8 cellular contexts compared by ENCODE assay signal in the genomic region with DNA sequence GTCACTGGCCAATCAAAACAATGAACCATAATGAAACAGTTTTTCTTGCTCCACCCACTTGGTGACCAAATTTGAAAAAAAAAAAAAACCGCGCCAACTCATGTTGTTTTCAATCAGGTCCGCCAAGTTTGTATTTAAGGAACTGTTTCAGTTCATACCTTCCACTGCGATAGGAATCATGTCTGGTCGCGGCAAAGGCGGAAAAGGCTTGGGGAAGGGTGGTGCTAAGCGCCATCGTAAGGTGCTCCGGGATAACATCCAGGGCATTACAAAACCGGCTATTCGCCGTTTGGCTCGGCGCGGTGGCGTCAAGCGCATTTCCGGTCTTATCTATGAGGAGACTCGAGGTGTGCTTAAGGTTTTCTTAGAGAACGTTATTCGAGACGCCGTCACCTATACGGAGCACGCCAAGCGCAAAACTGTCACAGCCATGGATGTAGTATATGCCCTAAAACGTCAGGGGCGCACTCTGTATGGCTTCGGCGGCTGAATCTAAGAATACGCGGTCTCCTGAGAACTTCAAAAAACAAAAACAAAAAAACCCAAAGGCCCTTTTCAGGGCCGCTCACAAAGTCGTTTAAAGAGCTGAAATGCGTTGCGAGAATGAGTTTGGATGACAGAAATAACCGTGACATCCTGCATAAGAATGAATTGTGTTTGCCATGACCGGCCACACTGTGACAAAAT.
DNase-seq lines count a peak whose midpoint lies in the region; ATAC-seq lines count a peak whose summit lies in the region.

No MANE protein-coding gene starts in this region.

- H3K9me3 ChIP-seq in effector memory CD4-positive, alpha-beta T cell (ENCODE audit: control insufficient read depth, low read length) = no peaks in the 10 kb centered on the region

- peak overlapping the region; percentile 98 for H3K27ac Mint-ChIP-seq in memory B cell

- peak overlapping the region; percentile 89 for H3K4me3 Mint-ChIP-seq in memory B cell

- ATAC-seq in GM19397 (IDR thresholded peaks at IDR 0.05; ENCODE audit: unreplicated experiment) = peak; percentile 89
- peak; percentile 77 for ATAC-seq in HG03565 (IDR thresholded peaks at IDR 0.05; ENCODE audit: unreplicated experiment)
- peak; percentile 88 for ATAC-seq in memory B cell (ENCODE audit: low read depth)

- no peaks in the 10 kb centered on the region for H3K27me3 ChIP-seq in effector memory CD4-positive, alpha-beta T cell (replicated peaks; ENCODE audit: control insufficient read depth, insufficient read depth, low read length, poor library complexity, severe bottlenecking)

- peak overlapping the region; percentile 83 for H3K27ac ChIP-seq in effector memory CD4-positive, alpha-beta T cell (ENCODE audit: insufficient read depth, low read length, poor library complexity, severe bottlenecking)

- no peaks in the 10 kb centered on the region for H3K27me3 Mint-ChIP-seq in memory B cell

- H3K4me1 ChIP-seq in effector memory CD4-positive, alpha-beta T cell (ENCODE audit: control insufficient read depth, insufficient read depth, low read length, poor library complexity, severe bottlenecking) = peaks cover 9% of the 10 kb centered on the region

- H3K9me3 Mint-ChIP-seq in memory B cell = no peaks in the 10 kb centered on the region

- no peaks in the 10 kb centered on the region for H3K36me3 Mint-ChIP-seq in memory B cell

- H3K4me3 ChIP-seq in effector memory CD4-positive, alpha-beta T cell (ENCODE audit: insufficient read depth, low read depth, low read length, poor library complexity, severe bottlenecking) = peak overlapping the region; percentile 55

- H3K4me1 Mint-ChIP-seq in memory B cell = peaks cover 8% of the 10 kb centered on the region

- no peaks in the 10 kb centered on the region for H3K36me3 ChIP-seq in effector memory CD4-positive, alpha-beta T cell (ENCODE audit: control insufficient read depth, insufficient read depth, low read length)

- peak; percentile 96 for DNase-seq in CD1c-positive myeloid dendritic cell (ENCODE audit: extremely low spot score)
- peak; percentile 88 for DNase-seq in NK-92 treated with Interleukin-12 subunit alpha and Interleukin-12 subunit beta, amount 100 ng/mL, for 24 hours (lab: John Stamatoyannopoulos, UW)
- peak; percentile 69 to 78 for DNase-seq in activated CD8-positive, alpha-beta memory T cell treated with anti-CD3 and anti-CD28 coated beads for 4 hours (ENCODE audit: low read depth in 2 of 2)
- DNase-seq in effector memory CD4-positive, alpha-beta T cell = peak; percentile 82 to 85 (median 83)
- DNase-seq in memory B cell (ENCODE audit: low spot score in 2 of 2) = peak; percentile 92 to 93
- DNase-seq in stimulated activated CD8-positive, alpha-beta memory T cell treated with anti-CD3 and anti-CD28 coated beads, Interleukin-12 subunit alpha, Interleukin-12 subunit beta, amount 100 ng/mL, for 24 hours (ENCODE audit: extremely low read depth) = peak; percentile 67

Comparison
In these comparisons a context has a peak if more than half of its experiments do, and no peak if none do; other contexts are left out.
1. Peak in every context shown above with its lines: DNase-seq, ATAC-seq, H3K4me3 ChIP-seq and H3K27ac ChIP-seq.